8 cellular contexts compared by ENCODE assay signal in the genomic region with DNA sequence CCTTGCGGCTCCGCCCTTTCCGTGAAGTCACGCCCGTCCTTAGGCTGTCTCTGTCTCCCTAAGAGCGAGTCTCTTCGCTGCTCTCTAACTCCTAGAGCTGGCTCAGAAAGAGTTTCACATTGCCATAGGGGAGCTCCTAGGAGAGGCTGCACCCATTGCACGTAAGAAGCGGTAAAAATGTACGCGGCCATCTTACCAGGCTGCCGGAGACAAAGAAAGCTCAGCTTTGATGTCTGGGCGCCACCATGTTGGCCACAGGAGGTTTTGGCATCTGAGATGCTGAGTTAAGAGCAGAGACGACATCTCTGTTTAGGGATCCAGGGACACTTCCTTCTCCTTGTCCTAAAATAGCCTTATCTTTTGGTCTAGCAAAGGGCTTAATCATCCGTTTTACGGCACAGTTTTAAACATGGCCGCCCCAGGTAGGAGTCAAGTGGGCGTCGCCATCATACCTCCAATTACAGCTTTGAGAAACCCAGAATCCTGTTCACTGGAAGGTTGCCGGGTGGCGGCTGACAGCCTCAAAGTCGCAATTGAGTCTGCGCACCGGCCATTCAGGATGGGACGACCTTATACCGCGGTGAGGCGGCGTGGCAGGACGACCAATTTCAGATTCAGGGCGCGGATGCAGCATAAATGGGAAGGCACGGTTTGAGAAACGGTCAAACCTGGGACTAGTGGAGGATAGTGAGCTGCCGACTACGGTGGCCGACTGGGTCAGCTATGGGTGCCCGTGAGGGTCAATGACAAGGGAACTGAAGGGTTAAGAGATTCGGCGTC. TPM values are rescaled to one million over a fixed set of nuclear protein-coding genes. Genes with fewer than 3 reads are reported as not detected.
DNase-seq lines count a peak whose midpoint lies in the region; ATAC-seq and TF ChIP-seq lines count a peak whose summit lies in the region.

A gene (plus strand): TSS at position 553 of the 780 bp plus-strand sequence. CDS start 16,501 bp downstream, outside the sequence.

- H3K27me3 Mint-ChIP-seq in CD4-positive, CD25-positive, alpha-beta regulatory T cell: no peaks in the 10 kb centered on the region

- no peak for TF ChIP-seq CTCF in esophagus muscularis mucosa (IDR thresholded peaks at IDR 0.05)

- H3K27ac ChIP-seq in CD4-positive, CD25-positive, alpha-beta regulatory T cell (ENCODE audit: insufficient read depth, low read length, poor library complexity, severe bottlenecking): peak within 1 kb of the TSS; percentile 96
- peak within 1 kb of the TSS; percentile 90 to 97 (median 93) for H3K27ac ChIP-seq in esophagus muscularis mucosa (replicated peaks in 1 of 4)

- peak; percentile 69 to 86 (median 84) for DNase-seq in CD4-positive, CD25-positive, alpha-beta regulatory T cell
- DNase-seq in H7 (peak; percentile 79), NCI-H69 (lab: John Stamatoyannopoulos, UW) (peak; percentile 94), activated T-cell treated with anti-CD3 and anti-CD28 coated beads for 24 hours (ENCODE audit: low read depth) (peak; percentile 75), esophagus muscularis mucosa (ENCODE audit: extremely low spot score) (peak; percentile 93), NCI-H1694 (lab: John Stamatoyannopoulos, UW) (no peak)
- peak; percentile 32 to 77 for DNase-seq in stimulated activated CD8-positive, alpha-beta memory T cell treated with anti-CD3 and anti-CD28 coated beads, Interleukin-2, amount 100 ng/mL, for 48 hours (ENCODE audit: low read depth in 2 of 2)

- peaks cover 0 to 6% (median 0%) of the 10 kb centered on the region in 4 donors for H3K4me1 Mint-ChIP-seq in CD4-positive, CD25-positive, alpha-beta regulatory T cell

- no peak for TF ChIP-seq POLR2A in esophagus muscularis mucosa (IDR thresholded peaks at IDR 0.05; ENCODE audit: low read depth)

- peak within 1 kb of the TSS; percentile 99 for H3K4me3 ChIP-seq in CD4-positive, CD25-positive, alpha-beta regulatory T cell (ENCODE audit: low read depth, low read length)
- H3K4me3 ChIP-seq in H7 (ENCODE audit: insufficient read depth, low read depth, low read length) (peak within 1 kb of the TSS; percentile 82), esophagus muscularis mucosa (peak within 1 kb of the TSS; percentile 71 to 81 (median 78)), mucosa of stomach (ENCODE audit: low read length) (peak within 1 kb of the TSS; percentile 95)

- no peak for TF ChIP-seq EP300 in esophagus muscularis mucosa (IDR thresholded peaks at IDR 0.05)

- intact Hi-C loops in esophagus muscularis mucosa (cut with DNase I): loop anchor here (5.0 to 10.0 kb wide), 2 partner anchors 34 to 172 kb away; a partner anchor contains a TSS

- 0% methylated on average over 40 of the region's 40 CpGs for WGBS in esophagus muscularis mucosa

- H3K9ac ChIP-seq in mucosa of stomach (ENCODE audit: low read length): peak within 1 kb of the TSS; percentile 91

- H3K27ac Mint-ChIP-seq in CD4-positive, CD25-positive, alpha-beta regulatory T cell: no peak within 1 kb of the TSS

- no peak within 1 kb of the TSS for H3K4me3 Mint-ChIP-seq in CD4-positive, CD25-positive, alpha-beta regulatory T cell

- peaks cover 16% of the 10 kb centered on the region for H3K36me3 ChIP-seq in CD4-positive, CD25-positive, alpha-beta regulatory T cell (ENCODE audit: control insufficient read depth, insufficient read depth, low read length)
- H3K36me3 ChIP-seq in H7 (replicated peaks; ENCODE audit: control insufficient read depth, insufficient read depth, low read length) (no peaks in the 10 kb centered on the region; the same call in 1 of the 2 replicates), esophagus muscularis mucosa (peaks cover 8 to 25% (median 10%) of the 10 kb centered on the region in 4 donors), mucosa of stomach (ENCODE audit: control insufficient read depth, insufficient read depth, low read length) (no peaks in the 10 kb centered on the region)

- H3K27me3 ChIP-seq in CD4-positive, CD25-positive, alpha-beta regulatory T cell (ENCODE audit: control insufficient read depth, insufficient read depth, low read length): no peaks in the 10 kb centered on the region
- H3K27me3 ChIP-seq in H7 (ENCODE audit: control insufficient read depth, insufficient read depth, low read length): no peaks in the 10 kb centered on the region
- no peaks in the 10 kb centered on the region for H3K27me3 ChIP-seq in esophagus muscularis mucosa
- H3K27me3 ChIP-seq in mucosa of stomach (ENCODE audit: control insufficient read depth, insufficient read depth, low read length): no peaks in the 10 kb centered on the region

- peaks cover 0 to 24% (median 8%) of the 10 kb centered on the region in 7 donors for H3K9me3 Mint-ChIP-seq in CD4-positive, CD25-positive, alpha-beta regulatory T cell

- H3K9me3 ChIP-seq in CD4-positive, CD25-positive, alpha-beta regulatory T cell (ENCODE audit: control insufficient read depth in 2 of 2, low read length in 2 of 2): peaks cover 3 to 19% of the 10 kb centered on the region in 2 experiments
- H3K9me3 ChIP-seq in esophagus muscularis mucosa (peaks cover 0 to under 1% (median 0%) of the 10 kb centered on the region in 4 donors), mucosa of stomach (ENCODE audit: control insufficient read depth, low read length) (peaks cover 7% of the 10 kb centered on the region)

- H3K4me1 ChIP-seq in CD4-positive, CD25-positive, alpha-beta regulatory T cell (ENCODE audit: control insufficient read depth, insufficient read depth, low read length, poor library complexity, severe bottlenecking): peaks cover 10% of the 10 kb centered on the region
- peaks cover 12 to 24% (median 17%) of the 10 kb centered on the region in 4 donors for H3K4me1 ChIP-seq in esophagus muscularis mucosa
- peaks cover 9% of the 10 kb centered on the region for H3K4me1 ChIP-seq in mucosa of stomach (ENCODE audit: control insufficient read depth, insufficient read depth, low read length)

- peaks cover 17% of the 10 kb centered on the region for H3K36me3 Mint-ChIP-seq in CD4-positive, CD25-positive, alpha-beta regulatory T cell

- peak; percentile 87 to 88 for ATAC-seq in CD4-positive, CD25-positive, alpha-beta regulatory T cell (ENCODE audit: low read depth in 2 of 2)

RNA-seq across cellular contexts. Expression of the gene that starts here (rescaled TPM):
- total RNA-seq in CD4-positive, CD25-positive, alpha-beta regulatory T cell: 4.5 TPM
- 1 to 10 TPM in 3 of 4 donors, under 1 TPM in 1; 0.07 to 2.2 (median 1.8) TPM for polyA plus RNA-seq in CD4-positive, CD25-positive, alpha-beta regulatory T cell
- total RNA-seq in H7 (2014; rRNA removed; shearing (Covaris generic)): 2.1 and 5.7 TPM in 2 replicates
- total RNA-seq in esophagus muscularis mucosa: 1 to 10 TPM; 3.0 to 7.1 (median 5.3) TPM
